27 cellular contexts compared by ENCODE assay signal in genomic region chrX:9651737-9652136, GRCh38.
"Had no signal": no experiment of that assay in that cellular context is flagged by ENCODE, and none has a peak within 500 bp of the region (broad histone marks: within the 10 kb centered on the region; RNA-seq: fewer than 3 reads in every experiment).

No MANE protein-coding gene starts in this region.

- H3K4me1 Mint-ChIP-seq: activated CD8-positive, alpha-beta memory T cell treated with anti-CD3 and anti-CD28 coated beads, Interleukin-2, amount 10 ng/mL, durations not matched to agents 7 days and 5 days; central memory CD8-positive, alpha-beta T cell had no signal

- H3K4me3 ChIP-seq: ascending aorta, body of pancreas, MG63, PC-9 had no signal

- H3K36me3 Mint-ChIP-seq: activated naive CD4-positive, alpha-beta T cell treated with anti-CD3 and anti-CD28 coated beads, Interleukin-2, amount 50 U/mL, for 72 hours had no signal

- H3K4me3 Mint-ChIP-seq: activated B cell treated with CpG ODN at 0.5 μM for 24 hours; activated CD4-positive, alpha-beta T cell treated with anti-CD3 and anti-CD28 coated beads, Interleukin-2, amount 10 ng/mL, durations not matched to agents 24 days and 14 days; activated CD8-positive, alpha-beta memory T cell treated with anti-CD3 and anti-CD28 coated beads, Interleukin-2, amount 10 ng/mL, durations not matched to agents 7 days and 5 days; activated naive CD8-positive, alpha-beta T cell treated with anti-CD3 and anti-CD28 coated beads, Interleukin-2, amount 50 U/mL, for 24 hours; activated T-cell treated with anti-CD3 and anti-CD28 coated beads, Interleukin-2, amount 50 U/mL, for 4 hours; central memory CD8-positive, alpha-beta T cell; T-helper 1 cell treated with Interleukin-12 subunit alpha and Interleukin-12 subunit beta and Interleukin-4 antibody, amounts not matched to agents 30 μg/mL and 1 μg/mL, for 36 hours had no signal

- H3K27ac Mint-ChIP-seq: activated B cell treated with CpG ODN at 0.5 μM for 24 hours; activated CD4-positive, alpha-beta T cell treated with anti-CD3 and anti-CD28 coated beads, Interleukin-2, amount 10 ng/mL, durations not matched to agents 24 days and 14 days; activated CD8-positive, alpha-beta memory T cell treated with anti-CD3 and anti-CD28 coated beads, Interleukin-2, amount 10 ng/mL, durations not matched to agents 7 days and 5 days; activated naive CD4-positive, alpha-beta T cell treated with anti-CD3 and anti-CD28 coated beads, Interleukin-2, amount 50 U/mL, for 72 hours; activated naive CD8-positive, alpha-beta T cell treated with anti-CD3 and anti-CD28 coated beads, Interleukin-2, amount 50 U/mL, for 24 hours; T-helper 1 cell treated with Interleukin-12 subunit alpha and Interleukin-12 subunit beta and Interleukin-4 antibody, amounts not matched to agents 30 μg/mL and 1 μg/mL, for 36 hours had no signal

- ATAC-seq: activated CD8-positive, alpha-beta memory T cell treated with anti-CD3 and anti-CD28 coated beads, Interleukin-2, amount 10 ng/mL, durations not matched to agents 7 days and 5 days; activated naive CD4-positive, alpha-beta T cell treated with anti-CD3 and anti-CD28 coated beads, Interleukin-2, amount 50 U/mL, for 72 hours; activated naive CD8-positive, alpha-beta T cell treated with anti-CD3 and anti-CD28 coated beads, Interleukin-2, amount 50 U/mL, for 24 hours; activated T-cell treated with anti-CD3 and anti-CD28 coated beads, Interleukin-2, amount 50 U/mL, for 4 hours; body of pancreas had no signal

- H3K27me3 Mint-ChIP-seq: activated B cell treated with CpG ODN at 0.5 μM for 24 hours; activated CD4-positive, alpha-beta T cell treated with anti-CD3 and anti-CD28 coated beads, Interleukin-2, amount 10 ng/mL, durations not matched to agents 24 days and 14 days; activated CD8-positive, alpha-beta memory T cell treated with anti-CD3 and anti-CD28 coated beads, Interleukin-2, amount 10 ng/mL, durations not matched to agents 7 days and 5 days; activated naive CD8-positive, alpha-beta T cell treated with anti-CD3 and anti-CD28 coated beads, Interleukin-2, amount 50 U/mL, for 24 hours; central memory CD8-positive, alpha-beta T cell had no signal

- H3K36me3 ChIP-seq: MG63 had no signal

- H3K27me3 ChIP-seq: ascending aorta, body of pancreas, MG63 had no signal

- H3K27ac ChIP-seq: ascending aorta, body of pancreas, PC-9 had no signal

- H3K9me3 ChIP-seq: ascending aorta, body of pancreas, MG63 had no signal

- H3K9me3 Mint-ChIP-seq: activated B cell treated with CpG ODN at 0.5 μM for 24 hours; activated CD4-positive, alpha-beta T cell treated with anti-CD3 and anti-CD28 coated beads, Interleukin-2, amount 10 ng/mL, durations not matched to agents 24 days and 14 days; activated naive CD4-positive, alpha-beta T cell treated with anti-CD3 and anti-CD28 coated beads, Interleukin-2, amount 50 U/mL, for 72 hours; activated naive CD8-positive, alpha-beta T cell treated with anti-CD3 and anti-CD28 coated beads, Interleukin-2, amount 50 U/mL, for 24 hours; activated T-cell treated with anti-CD3 and anti-CD28 coated beads, Interleukin-2, amount 50 U/mL, for 4 hours; central memory CD8-positive, alpha-beta T cell; T-helper 1 cell treated with Interleukin-12 subunit alpha and Interleukin-12 subunit beta and Interleukin-4 antibody, amounts not matched to agents 30 μg/mL and 1 μg/mL, for 36 hours had no signal

- DNase-seq: activated B cell treated with CpG ODN at 0.5 μM for 24 hours; activated CD4-positive, alpha-beta T cell treated with anti-CD3 and anti-CD28 coated beads for 1 hour; activated CD4-positive, alpha-beta T cell treated with anti-CD3 and anti-CD28 coated beads, Interleukin-2, amount 10 ng/mL, durations not matched to agents 24 days and 14 days; activated CD4-positive, alpha-beta T cell treated with anti-CD3 and anti-CD28 coated beads, Interleukin-2, amount 50 U/mL, for 48 hours; activated CD8-positive, alpha-beta memory T cell treated with anti-CD3 and anti-CD28 coated beads, Interleukin-2, amount 10 ng/mL, durations not matched to agents 7 days and 5 days; activated effector memory CD4-positive, alpha-beta T cell treated with anti-CD3 and anti-CD28 coated beads, Interleukin-2, amount 50 U/mL, for 16 hours; activated naive CD4-positive, alpha-beta T cell treated with Interleukin-2 at 50 U/mL for 16 hours; activated naive CD8-positive, alpha-beta T cell treated with anti-CD3 and anti-CD28 coated beads, Interleukin-2, amount 50 U/mL, for 24 hours; activated T-cell treated with anti-CD3 and anti-CD28 coated beads, Interleukin-2, amount 50 U/mL, for 4 hours; amniotic stem cell; body of pancreas; MG63; MV-4-11; NCI-H1092 treated with DMSO at 0.1 percent for 48 hours; NCI-H1417 treated with DMSO at 0.1 percent for 48 hours; NCI-H1694; NCI-H2029; NCI-H2107; NCI-H2171 treated with DMSO at 0.1 percent for 48 hours; NCI-H226; NCI-H510A; NCI-H69; PC-9 had no signal
